ENCODE assay signal across 2 cellular contexts in genomic region chr4:8136972-8137710, GRCh38.
TF ChIP-seq lines count a peak whose summit lies in the region.

No MANE protein-coding gene starts in this region.

TF ChIP-seq in HepG2, 621 proteins besides CTCF, POLR2A, EP300 and RAD21:
- TF ChIP-seq TRIM22 (IDR thresholded peaks at IDR 0.05), result no peak
- peak; percentile 82; the same call in 1 of the 2 replicates for TF ChIP-seq RBAK (CRISPR knock-in tag; IDR thresholded peaks at IDR 0.05)
- peak; percentile 84 for TF ChIP-seq ZNF12 (CRISPR knock-in tag; IDR thresholded peaks at IDR 0.05)
- no peak for TF ChIP-seq NR2F6 (IDR thresholded peaks at IDR 0.05)
- no peak for TF ChIP-seq NR2F6 (CRISPR knock-in tag; IDR thresholded peaks at IDR 0.05)
- TF ChIP-seq GLI4 (CRISPR knock-in tag; IDR thresholded peaks at IDR 0.05; ENCODE audit: borderline replicate concordance), result no peak
- TF ChIP-seq KLF12 (CRISPR knock-in tag; IDR thresholded peaks at IDR 0.05; ENCODE audit: borderline replicate concordance), result no peak
- no peak for TF ChIP-seq HOXA5 (CRISPR knock-in tag; IDR thresholded peaks at IDR 0.05)

TF ChIP-seq in HCT116, 20 proteins besides CTCF, POLR2A, EP300 and RAD21:
- TF ChIP-seq, protein P1, sequence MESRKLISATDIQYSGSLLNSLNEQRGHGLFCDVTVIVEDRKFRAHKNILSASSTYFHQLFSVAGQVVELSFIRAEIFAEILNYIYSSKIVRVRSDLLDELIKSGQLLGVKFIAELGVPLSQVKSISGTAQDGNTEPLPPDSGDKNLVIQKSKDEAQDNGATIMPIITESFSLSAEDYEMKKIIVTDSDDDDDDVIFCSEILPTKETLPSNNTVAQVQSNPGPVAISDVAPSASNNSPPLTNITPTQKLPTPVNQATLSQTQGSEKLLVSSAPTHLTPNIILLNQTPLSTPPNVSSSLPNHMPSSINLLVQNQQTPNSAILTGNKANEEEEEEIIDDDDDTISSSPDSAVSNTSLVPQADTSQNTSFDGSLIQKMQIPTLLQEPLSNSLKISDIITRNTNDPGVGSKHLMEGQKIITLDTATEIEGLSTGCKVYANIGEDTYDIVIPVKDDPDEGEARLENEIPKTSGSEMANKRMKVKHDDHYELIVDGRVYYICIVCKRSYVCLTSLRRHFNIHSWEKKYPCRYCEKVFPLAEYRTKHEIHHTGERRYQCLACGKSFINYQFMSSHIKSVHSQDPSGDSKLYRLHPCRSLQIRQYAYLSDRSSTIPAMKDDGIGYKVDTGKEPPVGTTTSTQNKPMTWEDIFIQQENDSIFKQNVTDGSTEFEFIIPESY (IDR thresholded peaks at IDR 0.05; ENCODE audit: extremely low read depth, insufficient replicate concordance, low read length), result no peak
- TF ChIP-seq FOSL1 (IDR thresholded peaks at IDR 0.05; ENCODE audit: low read depth), result no peak
- TF ChIP-seq EZH2 (IDR thresholded peaks at IDR 0.05), result no peak
- no peak for TF ChIP-seq ZNF274 (IDR thresholded peaks at IDR 0.05; ENCODE audit: low read depth, low read length)
- TF ChIP-seq SIN3A (IDR thresholded peaks at IDR 0.05; ENCODE audit: low read depth), result no peak
- TF ChIP-seq CBX3 (IDR thresholded peaks at IDR 0.05; ENCODE audit: low read depth), result no peak
- TF ChIP-seq REST (IDR thresholded peaks at IDR 0.05; ENCODE audit: low read depth), result no peak
- no peak for TF ChIP-seq ATF3 (IDR thresholded peaks at IDR 0.05)
- TF ChIP-seq EGR1 (IDR thresholded peaks at IDR 0.05; ENCODE audit: low read depth), result no peak
- TF ChIP-seq POLR2AphosphoS5 (IDR thresholded peaks at IDR 0.05; ENCODE audit: low read depth, low read length), result no peak
- TF ChIP-seq ZFX (IDR thresholded peaks at IDR 0.05), result no peak
- no peak for TF ChIP-seq EZH2phosphoT487 (IDR thresholded peaks at IDR 0.05; ENCODE audit: borderline replicate concordance)
- TF ChIP-seq, protein P2, sequence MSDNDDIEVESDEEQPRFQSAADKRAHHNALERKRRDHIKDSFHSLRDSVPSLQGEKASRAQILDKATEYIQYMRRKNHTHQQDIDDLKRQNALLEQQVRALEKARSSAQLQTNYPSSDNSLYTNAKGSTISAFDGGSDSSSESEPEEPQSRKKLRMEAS (IDR thresholded peaks at IDR 0.05), result no peak
- TF ChIP-seq SP1 (IDR thresholded peaks at IDR 0.05; ENCODE audit: low read depth), result no peak
- no peak for TF ChIP-seq CEBPB (IDR thresholded peaks at IDR 0.05; ENCODE audit: low read depth)
- no peak for TF ChIP-seq JUND (IDR thresholded peaks at IDR 0.05)
- no peak for TF ChIP-seq ELF1 (IDR thresholded peaks at IDR 0.05; ENCODE audit: borderline replicate concordance, low read depth)
- TF ChIP-seq SRF (IDR thresholded peaks at IDR 0.05; ENCODE audit: low read depth), result no peak
- TF ChIP-seq TCF7L2 (IDR thresholded peaks at IDR 0.05; ENCODE audit: borderline replicate concordance, extremely low read depth, insufficient read depth, insufficient read length), result no peak
TF ChIP-seq in HCT116: peak in this region for 0.
